ENCODE assay signal across 9 cellular contexts in the genomic region with DNA sequence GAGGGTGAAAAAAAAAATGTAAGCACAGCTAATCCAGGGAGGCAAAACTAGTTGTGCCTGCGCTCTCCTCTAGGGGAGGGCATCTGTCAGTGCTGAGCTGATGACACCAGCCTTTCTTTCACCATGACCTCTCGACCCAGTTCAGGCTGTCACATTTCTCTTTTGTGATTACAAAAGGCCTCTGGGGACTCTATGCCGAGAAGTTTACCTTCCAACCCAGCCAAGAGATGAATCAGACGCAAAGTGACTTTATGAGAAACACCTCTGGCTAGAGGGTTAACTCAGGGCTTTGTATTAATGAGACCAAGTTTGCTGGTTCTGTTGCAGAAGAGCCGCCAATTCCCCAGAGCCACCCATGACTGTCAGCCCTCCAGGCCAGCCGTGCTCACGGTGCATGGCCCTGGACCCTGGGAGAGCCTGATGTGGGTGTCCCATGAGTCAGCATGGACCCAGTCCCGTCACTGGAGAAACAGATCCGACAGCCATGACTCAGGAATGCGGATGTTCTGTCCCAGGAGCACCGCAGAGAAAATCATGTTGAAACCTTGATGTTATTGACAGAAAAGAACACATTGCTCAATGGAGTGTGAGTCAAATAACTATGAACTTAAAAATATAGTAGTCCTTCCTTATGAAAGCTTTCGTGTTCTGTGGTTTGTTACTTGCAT.
A peak's percentile ranks its signal among the peaks of the same experiment; 100 is the strongest.
DNase-seq lines count a peak whose midpoint lies in the region; ATAC-seq, FAIRE-seq and TF ChIP-seq lines count a peak whose summit lies in the region.
"Had no signal": no experiment of that assay in that cellular context is flagged by ENCODE, and none has a peak within 500 bp of the region (broad histone marks: within the 10 kb centered on the region; RNA-seq: fewer than 3 reads in every experiment).

No MANE protein-coding gene starts in this region.

- TF ChIP-seq POLR2A in GM12892 (IDR thresholded peaks at IDR 0.05; ENCODE audit: low read depth, low read length) = no peak

- POLR2A ChIA-PET in naive thymus-derived CD4-positive, alpha-beta T cell (lab: Charles Lee) = no interaction called here

- no peaks in the 10 kb centered on the region for H3K27me3 ChIP-seq in naive thymus-derived CD4-positive, alpha-beta T cell (ENCODE audit: control insufficient read depth in 2 of 2, insufficient read depth in 2 of 2, low read length in 2 of 2)

- H3K9me3 ChIP-seq in naive thymus-derived CD4-positive, alpha-beta T cell (ENCODE audit: control insufficient read depth in 2 of 3, low read length in 3 of 3) = no peaks in the 10 kb centered on the region

- peaks cover 0 to 1% (median 0%) of the 10 kb centered on the region in 7 donors for H3K4me1 Mint-ChIP-seq in naive thymus-derived CD4-positive, alpha-beta T cell

- H3K36me3 ChIP-seq in naive thymus-derived CD4-positive, alpha-beta T cell (ENCODE audit: control insufficient read depth in 2 of 3, insufficient read depth in 3 of 3, low read length in 3 of 3) = no peaks in the 10 kb centered on the region

- DNase-seq in HTR-8/SVneo (ENCODE audit: insufficient read length, low spot score) = peak; percentile 98
- peak; percentile 83 for DNase-seq in dedifferentiated amniotic fluid mesenchymal stem cell (ENCODE audit: extremely low spot score)
- peak in 1 of 9 donors; percentile 14 for DNase-seq in naive thymus-derived CD4-positive, alpha-beta T cell
- DNase-seq in GM12892 (ENCODE audit: insufficient read length) = no peak
- no peak for DNase-seq in OCI-M1 (lab: John Stamatoyannopoulos, UW)
- no peak for DNase-seq in NK-92 treated with Interleukin-12 subunit alpha and Interleukin-12 subunit beta, amount 100 ng/mL, for 24 hours (lab: John Stamatoyannopoulos, UW)
- no peak for DNase-seq in SHP77 treated with DMSO at 0.1 percent for 48 hours (lab: John Stamatoyannopoulos, UW)

- FAIRE-seq in HTR-8/SVneo (lab: Jason Lieb, UNC) (peak; percentile 97), GM12892 (lab: Jason Lieb, UNC) (no peak)
- FAIRE-seq: islet of Langerhans had no signal

- H3K27ac ChIP-seq in naive thymus-derived CD4-positive, alpha-beta T cell (ENCODE audit: low read depth, low read length) = no peak overlapping the region

- H3K4me3 Mint-ChIP-seq in naive thymus-derived CD4-positive, alpha-beta T cell = no peak overlapping the region

- peak; percentile 75 for ATAC-seq in GM18870 (IDR thresholded peaks at IDR 0.05; ENCODE audit: unreplicated experiment)
- peak; percentile 90 for ATAC-seq in naive thymus-derived CD4-positive, alpha-beta T cell

- no peak overlapping the region for H3K27ac Mint-ChIP-seq in naive thymus-derived CD4-positive, alpha-beta T cell

- no peaks in the 10 kb centered on the region for H3K4me1 ChIP-seq in naive thymus-derived CD4-positive, alpha-beta T cell (ENCODE audit: control insufficient read depth in 2 of 2, insufficient read depth in 2 of 2, low read length in 2 of 2)

- peaks cover 0 to 6% (median 0%) of the 10 kb centered on the region in 5 donors for H3K27me3 Mint-ChIP-seq in naive thymus-derived CD4-positive, alpha-beta T cell

- H3K9me3 Mint-ChIP-seq in naive thymus-derived CD4-positive, alpha-beta T cell = no peaks in the 10 kb centered on the region

- CTCF ChIA-PET in naive thymus-derived CD4-positive, alpha-beta T cell (lab: Charles Lee) = no interaction called here

- H3K36me3 Mint-ChIP-seq in naive thymus-derived CD4-positive, alpha-beta T cell = no peaks in the 10 kb centered on the region

- H3K4me3 ChIP-seq in naive thymus-derived CD4-positive, alpha-beta T cell (ENCODE audit: low read length) = no peak overlapping the region

- intact Hi-C loops in naive thymus-derived CD4-positive, alpha-beta T cell (cut with micrococcal nuclease) = no loop called here

Comparison
In these comparisons a context has a peak if more than half of its experiments do, and no peak if none do; other contexts are left out.
1. DNase-seq: peak in HTR-8/SVneo (single experiment) and dedifferentiated amniotic fluid mesenchymal stem cell (single experiment); none in GM12892 (single experiment), OCI-M1 (single experiment), NK-92 treated with Interleukin-12 subunit alpha and Interleukin-12 subunit beta, amount 100 ng/mL, for 24 hours (single experiment) and SHP77 treated with DMSO at 0.1 percent for 48 hours (single experiment).